In the genomic region with DNA sequence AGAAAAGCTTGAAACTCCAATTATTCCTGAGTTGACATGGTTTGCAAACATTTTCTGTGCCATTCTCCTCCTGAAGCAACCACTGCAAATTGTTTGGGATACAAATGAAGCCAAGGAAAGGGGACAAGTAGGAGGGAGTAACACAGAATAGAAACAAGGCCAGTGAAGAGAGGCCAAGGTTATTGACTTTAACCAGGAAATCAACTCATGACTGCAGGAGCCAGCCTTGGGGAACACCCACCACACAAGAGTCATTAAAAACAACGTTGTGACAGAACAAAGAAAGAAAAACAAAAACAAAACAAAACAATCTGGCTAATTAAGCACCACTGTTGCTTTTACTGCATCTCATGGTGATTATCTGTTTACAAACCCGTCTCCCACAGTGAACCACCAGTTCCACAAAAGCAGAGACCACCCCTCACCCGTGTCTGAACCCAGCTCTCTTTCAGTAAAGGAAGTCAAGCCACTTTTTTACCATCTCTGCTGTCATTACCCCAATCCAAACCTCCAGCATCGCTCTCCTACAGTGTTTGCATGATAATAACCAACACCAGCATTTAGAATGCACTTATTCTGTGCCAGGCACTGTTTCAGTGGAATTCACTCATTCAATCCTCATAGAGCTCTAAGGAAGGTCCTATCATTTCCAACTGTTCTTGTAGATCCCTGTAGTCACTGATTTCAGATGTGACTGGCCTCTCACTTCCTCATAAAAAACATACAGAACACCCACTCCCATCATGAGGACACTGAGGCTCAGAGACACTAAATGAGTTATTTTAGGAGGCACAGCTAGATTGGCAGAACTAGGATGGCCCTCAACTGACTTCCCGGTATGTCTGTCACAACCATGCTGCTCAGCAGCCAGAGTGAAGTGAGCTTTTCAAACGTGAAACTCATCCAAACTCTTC, we compare ENCODE assay signal across 19 cellular contexts. TPM values are rescaled to one million over a fixed set of nuclear protein-coding genes. Genes with fewer than 3 reads are reported as not detected.
DNase-seq lines count a peak whose midpoint lies in the region; ATAC-seq, FAIRE-seq and TF ChIP-seq lines count a peak whose summit lies in the region.
"Had no signal": no experiment of that assay in that cellular context is flagged by ENCODE, and none has a peak within 500 bp of the region (broad histone marks: within the 10 kb centered on the region; RNA-seq: fewer than 3 reads in every experiment).

No MANE protein-coding gene starts in this region.

- no peak for ATAC-seq in K562
- ATAC-seq in psoas muscle, result no peak
- ATAC-seq in HG03520 (IDR thresholded peaks at IDR 0.05; ENCODE audit: unreplicated experiment), result no peak
- ATAC-seq: activated naive CD4-positive, alpha-beta T cell treated with anti-CD3 and anti-CD28 coated beads, Interleukin-2, amount 50 U/mL, for 72 hours had no signal

- CTCF ChIA-PET in K562 (lab: Yijun Ruan, JAX; ENCODE audit: low intra/inter-chr PET ratio), result interaction anchor here (1.1 kb wide), 1 partner anchor 31 kb away, joined by 3 read pairs; no protein-coding TSS in a partner anchor

- intact Hi-C loops in K562 (cut with micrococcal nuclease), result loop anchor here (10.0 kb wide), 1 partner anchor 49 kb away; no protein-coding TSS in a partner anchor
- intact Hi-C loops in psoas muscle (cut with DNase I), result loop anchor here (10.0 kb wide), 2 partner anchors 149 to 159 kb away; no protein-coding TSS in a partner anchor

- in situ Hi-C loops in K562 (cut with MboI), result loop anchor here (25.0 kb wide), 1 partner anchor 452 kb away; the partner anchor contains the start of gene CES3

- H3K36me3 ChIP-seq in K562 (ENCODE audit: control insufficient read depth, insufficient read depth, low read length) (no peaks in the 10 kb centered on the region), psoas muscle (ENCODE audit: insufficient read depth in 1 of 2, low read depth in 1 of 2) (no peaks in the 10 kb centered on the region)
- H3K36me3 ChIP-seq: right lobe of liver had no signal

- no peaks in the 10 kb centered on the region for H3K9me1 ChIP-seq in K562 (ENCODE audit: control insufficient read depth, insufficient read depth, low read length)

- no peak overlapping the region for H2AFZ ChIP-seq in K562 (ENCODE audit: low read depth, low read length)

- FAIRE-seq in GM12891 (lab: Jason Lieb, UNC) (peak; percentile 5), K562 (lab: Jason Lieb, UNC) (no peak)
- FAIRE-seq: D721Med had no signal

- peak overlapping the region in 1 of 2 experiments; percentile 26; a peak in 1 of 4 replicates for H3K9ac ChIP-seq in K562 (ENCODE audit: insufficient read depth in 1 of 2, low read depth in 2 of 2, low read length in 2 of 2)

- DNase-seq in GM12891 (ENCODE audit: insufficient read length, low spot score) (no peak), K562 (ENCODE audit: extremely low read depth in 1 of 4, low spot score in 3 of 4) (no peak), fibroblast of villous mesenchyme (ENCODE audit: low read depth) (peak; percentile 49), psoas muscle (no peak), putamen (ENCODE audit: low spot score) (no peak), MV-4-11 (lab: John Stamatoyannopoulos, UW) (no peak), foreskin melanocyte (no peak)
- DNase-seq: activated CD4-positive, alpha-beta T cell treated with anti-CD3 and anti-CD28 coated beads, Interleukin-2, amount 10 ng/mL, durations not matched to agents 24 days and 14 days; effector CD4-positive, alpha-beta T cell; HCEC 1CT; NCI-H2029; NCI-H524 treated with DMSO at 0.1 percent for 48 hours; OCI-M1; right lobe of liver; stimulated activated CD4-positive, alpha-beta T cell treated with anti-CD3 and anti-CD28 coated beads, Interleukin-2, amount 100 ng/mL, for 24 hours; substantia nigra had no signal

- no peak for TF ChIP-seq POLR2A in GM12891 (IDR thresholded peaks at IDR 0.05; ENCODE audit: low read depth, low read length)
- no peak for TF ChIP-seq POLR2A in K562 (conservative IDR thresholded peaks at IDR 0.05)

- no peak overlapping the region for H3K4me2 ChIP-seq in K562 (ENCODE audit: insufficient read depth, low read length)

- H3K27me3 ChIP-seq in K562 (ENCODE audit: control insufficient read depth in 2 of 2, insufficient read depth in 2 of 2, low read length in 2 of 2), result peaks cover 45 to 80% of the 10 kb centered on the region in 2 experiments
- no peaks in the 10 kb centered on the region for H3K27me3 ChIP-seq in psoas muscle (ENCODE audit: insufficient read depth in 3 of 3, low read length in 2 of 3)
- H3K27me3 ChIP-seq: right lobe of liver had no signal

- no peaks in the 10 kb centered on the region for H4K20me1 ChIP-seq in K562 (replicated peaks; ENCODE audit: control insufficient read depth, insufficient read depth, low read length)

- POLR2A ChIA-PET in K562 (lab: Yijun Ruan, JAX), result interaction anchor here (0.6 to 1.3 kb wide), 5 partner anchors 19 to 88 kb away, joined by 3 to 4 read pairs (median 3); partner anchors contain the start of genes KCTD19 and LRRC36

- H3K4me1 ChIP-seq in K562 (replicated peaks in 1 of 2; ENCODE audit: control insufficient read depth in 2 of 2, insufficient read depth in 2 of 2, low read length in 2 of 2) (peaks cover 0 to 9% of the 10 kb centered on the region in 2 experiments; a peak in 2 of 5 replicates), psoas muscle (peaks cover 23% of the 10 kb centered on the region)

- H3K79me2 ChIP-seq in K562 (ENCODE audit: control insufficient read depth, insufficient read depth, low read length), result no peaks in the 10 kb centered on the region

- WGBS in K562 (ENCODE audit: insufficient coverage, low coverage, missing lambda C conversion rate), result 0% methylated on average over 6 of the region's 6 CpGs
- WGBS in psoas muscle, 3 donors, result 58 to 66% (median 59%) methylated on average over 6 of the region's 6 CpGs

- TF ChIP-seq EP300 in K562 (IDR thresholded peaks at IDR 0.05; ENCODE audit: low read length), result no peak

- H3K27ac ChIP-seq in K562 (ENCODE audit: extremely low read depth, low read depth, low read length) (no peak overlapping the region), psoas muscle (peak overlapping the region; percentile 39)

- no peak overlapping the region for H3K4me3 ChIP-seq in K562
- H3K4me3 ChIP-seq in fibroblast of villous mesenchyme (ENCODE audit: low read depth, low read length), result no peak overlapping the region
- H3K4me3 ChIP-seq in psoas muscle, result no peak overlapping the region
- H3K4me3 ChIP-seq: right lobe of liver had no signal

- H3K9me3 ChIP-seq in K562 (replicated peaks; ENCODE audit: control insufficient read depth, insufficient read depth, low read depth, low read length) (no peaks in the 10 kb centered on the region), psoas muscle (no peaks in the 10 kb centered on the region)
- H3K9me3 ChIP-seq: right lobe of liver had no signal

- TF ChIP-seq RAD21 in K562 (CRISPR knock-in tag; conservative IDR thresholded peaks at IDR 0.05 in 1 of 2, IDR thresholded peaks at IDR 0.05 in 1 of 2), result no peak

- TF ChIP-seq CTCF in K562 (IDR thresholded peaks at IDR 0.05 in 2 of 3, conservative IDR thresholded peaks at IDR 0.05 in 1 of 3; ENCODE audit: insufficient read depth in 2 of 3, low read depth in 1 of 3, low read length in 3 of 3) (no peak), fibroblast of villous mesenchyme (IDR thresholded peaks at IDR 0.05; ENCODE audit: insufficient read depth, low read depth, low read length) (no peak), psoas muscle (IDR thresholded peaks at IDR 0.05) (no peak)

- no TSS peak for BruUV-seq in K562 (replicated peaks; lab: Mats Ljungman, UMichigan)

RNA-seq across cellular contexts. Expression of gene ZDHHC1, which starts 2.0 kb away (rescaled TPM):
- polyA plus RNA-seq in GM12891 (2012; ENCODE audit: low read depth, missing spikeins), result 0.60 TPM
- not detected in 2 replicates for total RNA-seq in K562 (2011; cell fraction: chromatin; rRNA removed; ENCODE audit: low replicate concordance)
- 0.50 TPM in 1 of 2 replicates, not detected in the other for total RNA-seq in K562 (2011; cell fraction: nucleolus; rRNA removed)
- total RNA-seq in K562 (2011; cell fraction: nucleoplasm; rRNA removed), result not detected in 2 replicates
- 0.24 and 0.77 TPM in 2 replicates for total RNA-seq in K562 (2014; rRNA removed)
- not detected in 2 replicates for total RNA-seq in K562 (2014; rRNA removed; fragmentation: Illumina TruSeq; extraction: Trizol)
- total RNA-seq in K562 (2015; rRNA removed; fragmentation: Illumina TruSeq; extraction: Trizol), result 0.36 TPM in 1 of 2 replicates, not detected in the other
- total RNA-seq in K562 (2021), result 0.16 TPM in 1 of 2 replicates, not detected in the other
- 0.06 and 0.07 TPM in 2 replicates for polyA plus RNA-seq in K562 (2011; rRNA removed)
- polyA plus RNA-seq in K562 (2011; cell fraction: cytosol; rRNA removed), result 0.13 and 0.95 TPM in 2 replicates
- 0.28 and 0.43 TPM in 2 replicates for polyA plus RNA-seq in K562 (2011; cell fraction: nucleus; rRNA removed)
- polyA plus RNA-seq in K562 (2012), result 0.17 TPM in 1 of 2 replicates, not detected in the other
- polyA plus RNA-seq in K562 (2014; fragmentation: Illumina TruSeq; extraction: Trizol), result not detected in 2 replicates
- not detected for polyA plus RNA-seq in K562 (2014; fragmentation: Nextera tagmentation; extraction: Ambion mirVana)
- polyA plus RNA-seq in K562 (2014; rRNA removed), result 0.25 TPM in 1 of 2 replicates, not detected in the other
- not detected in 2 replicates for polyA minus RNA-seq in K562 (2011; rRNA and poly(A)+ RNA removed)
- not detected in 2 replicates for polyA minus RNA-seq in K562 (2011; cell fraction: cytosol; rRNA and poly(A)+ RNA removed)
- polyA minus RNA-seq in K562 (2011; cell fraction: nucleus; rRNA and poly(A)+ RNA removed), result 0.54 TPM in 1 of 2 replicates, not detected in the other
- 5.2 and 8.1 TPM in 2 replicates for total RNA-seq in fibroblast of villous mesenchyme
- 10 to 100 TPM in 1 of 4 donors, 1 to 10 TPM in 3; 5.8 to 11.0 (median 6.9) TPM for total RNA-seq in psoas muscle
- 1 to 10 TPM; 1.7 to 5.0 (median 2.9) TPM for polyA plus RNA-seq in psoas muscle

RNA-seq across cellular contexts. Expression of gene HSD11B2, which starts 16.7 kb away (rescaled TPM):
- polyA plus RNA-seq in GM12891 (2012; ENCODE audit: low read depth, missing spikeins), result 0.10 TPM
- total RNA-seq in K562 (2011; cell fraction: chromatin; rRNA removed; ENCODE audit: low replicate concordance), result 3.4 and 5.6 TPM in 2 replicates
- 3.0 and 4.7 TPM in 2 replicates for total RNA-seq in K562 (2011; cell fraction: nucleolus; rRNA removed)
- total RNA-seq in K562 (2011; cell fraction: nucleoplasm; rRNA removed), result 2.4 and 6.9 TPM in 2 replicates
- 0.95 and 2.9 TPM in 2 replicates for total RNA-seq in K562 (2014; rRNA removed)
- total RNA-seq in K562 (2014; rRNA removed; fragmentation: Illumina TruSeq; extraction: Trizol), result 0.22 and 0.55 TPM in 2 replicates
- total RNA-seq in K562 (2015; rRNA removed; fragmentation: Illumina TruSeq; extraction: Trizol), result 0.60 and 0.65 TPM in 2 replicates
- 1.9 and 2.0 TPM in 2 replicates for total RNA-seq in K562 (2021)
- polyA plus RNA-seq in K562 (2011; rRNA removed), result 0.79 and 2.2 TPM in 2 replicates
- polyA plus RNA-seq in K562 (2011; cell fraction: cytosol; rRNA removed), result 1.8 and 2.4 TPM in 2 replicates
- 3.4 and 4.8 TPM in 2 replicates for polyA plus RNA-seq in K562 (2011; cell fraction: nucleus; rRNA removed)
- polyA plus RNA-seq in K562 (2012), result 0.86 and 2.0 TPM in 2 replicates
- 1.4 and 2.7 TPM in 2 replicates for polyA plus RNA-seq in K562 (2014; fragmentation: Illumina TruSeq; extraction: Trizol)
- polyA plus RNA-seq in K562 (2014; fragmentation: Nextera tagmentation; extraction: Ambion mirVana), result under 1 TPM; 0.08 to 0.18 TPM
- 1.4 and 2.2 TPM in 2 replicates for polyA plus RNA-seq in K562 (2014; rRNA removed)
- polyA minus RNA-seq in K562 (2011; rRNA and poly(A)+ RNA removed), result 0.72 and 1.1 TPM in 2 replicates
- 1.9 and 2.9 TPM in 2 replicates for polyA minus RNA-seq in K562 (2011; cell fraction: cytosol; rRNA and poly(A)+ RNA removed)
- 0.67 and 0.81 TPM in 2 replicates for polyA minus RNA-seq in K562 (2011; cell fraction: nucleus; rRNA and poly(A)+ RNA removed)
- not detected in 2 replicates for total RNA-seq in fibroblast of villous mesenchyme
- under 1 TPM; 0.16 to 0.71 (median 0.39) TPM for total RNA-seq in psoas muscle
- under 1 TPM; 0.11 to 0.35 (median 0.17) TPM for polyA plus RNA-seq in psoas muscle

RNA-seq across cellular contexts. Expression of gene TPPP3, which starts 20.9 kb away (rescaled TPM):
- polyA plus RNA-seq in GM12891 (2012; ENCODE audit: low read depth, missing spikeins), result not detected
- total RNA-seq in K562 (2011; cell fraction: chromatin; rRNA removed; ENCODE audit: low replicate concordance), result 0.44 TPM in 1 of 2 replicates, not detected in the other
- 0.17 TPM in 1 of 2 replicates, not detected in the other for total RNA-seq in K562 (2011; cell fraction: nucleolus; rRNA removed)
- total RNA-seq in K562 (2011; cell fraction: nucleoplasm; rRNA removed), result 0.37 TPM in 1 of 2 replicates, not detected in the other
- total RNA-seq in K562 (2014; rRNA removed) (0.16 and 0.50 TPM in 2 replicates), K562 (2014; rRNA removed; fragmentation: Illumina TruSeq; extraction: Trizol) (0.25 TPM in 1 of 2 replicates, not detected in the other), K562 (2015; rRNA removed; fragmentation: Illumina TruSeq; extraction: Trizol) (not detected in 2 replicates), K562 (2021) (0.38 and 0.44 TPM in 2 replicates), fibroblast of villous mesenchyme (0.86 and 0.97 TPM in 2 replicates), psoas muscle (10 to 100 TPM; 14.8 to 36.4 (median 25.7) TPM)
- polyA plus RNA-seq in K562 (2011; rRNA removed) (0.32 and 0.58 TPM in 2 replicates), K562 (2014; fragmentation: Illumina TruSeq; extraction: Trizol) (0.36 and 0.66 TPM in 2 replicates), K562 (2014; fragmentation: Nextera tagmentation; extraction: Ambion mirVana) (under 1 TPM in 1 of 2 experiments, not detected in 1; 0.13 TPM), K562 (2014; rRNA removed) (0.50 and 0.92 TPM in 2 replicates), psoas muscle (10 to 100 TPM in 2 of 3 donors, 1 to 10 TPM in 1; 5.3 to 21.4 (median 17.0) TPM)
- 0.44 and 0.60 TPM in 2 replicates for polyA plus RNA-seq in K562 (2011; cell fraction: cytosol; rRNA removed)
- 0.31 and 0.46 TPM in 2 replicates for polyA plus RNA-seq in K562 (2011; cell fraction: nucleus; rRNA removed)
- polyA plus RNA-seq in K562 (2012), result 0.37 and 0.38 TPM in 2 replicates
- polyA minus RNA-seq in K562 (2011; rRNA and poly(A)+ RNA removed), result 0.21 TPM in 1 of 2 replicates, not detected in the other
- not detected in 2 replicates for polyA minus RNA-seq in K562 (2011; cell fraction: cytosol; rRNA and poly(A)+ RNA removed)
- 0.13 and 0.33 TPM in 2 replicates for polyA minus RNA-seq in K562 (2011; cell fraction: nucleus; rRNA and poly(A)+ RNA removed)
- total RNA-seq: activated CD4-positive, alpha-beta T cell treated with anti-CD3 and anti-CD28 coated beads, Interleukin-2, amount 10 ng/mL, durations not matched to agents 24 days and 14 days; activated naive CD4-positive, alpha-beta T cell treated with anti-CD3 and anti-CD28 coated beads, Interleukin-2, amount 50 U/mL, for 72 hours had no signal
